Comparison of ENCODE assay signal across 1 cellular context in genomic region chr1:221743416-221744208, GRCh38.
TF ChIP-seq lines count a peak whose summit lies in the region.

No MANE protein-coding gene starts in this region.

TF ChIP-seq in SK-N-SH, 30 proteins besides CTCF, POLR2A, EP300 and RAD21 (continued from another document):
- TF ChIP-seq IRF3 (IDR thresholded peaks at IDR 0.05; ENCODE audit: low read depth, low read length) (no peak), YY1 (IDR thresholded peaks at IDR 0.05; ENCODE audit: low read depth) (no peak), CHD2 (IDR thresholded peaks at IDR 0.05; ENCODE audit: low read length, partially characterized antibody) (no peak), JUND (IDR thresholded peaks at IDR 0.05) (no peak), PBX3 (IDR thresholded peaks at IDR 0.05) (no peak), ELF1 (IDR thresholded peaks at IDR 0.05) (no peak), GATA2 (CRISPR knock-in tag; IDR thresholded peaks at IDR 0.05) (no peak), USF1 (IDR thresholded peaks at IDR 0.05; ENCODE audit: borderline replicate concordance, low read depth) (no peak), MEF2A (IDR thresholded peaks at IDR 0.05; ENCODE audit: borderline replicate concordance, low read depth) (no peak), SIN3A (IDR thresholded peaks at IDR 0.05; ENCODE audit: borderline replicate concordance, low read depth, low read length) (no peak), GABPA (IDR thresholded peaks at IDR 0.05; ENCODE audit: low read depth) (no peak), FOXJ3 (CRISPR knock-in tag; IDR thresholded peaks at IDR 0.05) (no peak), TCF12 (IDR thresholded peaks at IDR 0.05) (no peak), RCOR1 (IDR thresholded peaks at IDR 0.05; ENCODE audit: low read length) (no peak)
